Comparison of ENCODE assay signal across 13 cellular contexts in genomic region chr12:96416033-96416790, GRCh38. TPM values are rescaled to one million over a fixed set of nuclear protein-coding genes. Genes with fewer than 3 reads are reported as not detected.
DNase-seq lines count a peak whose midpoint lies in the region; ATAC-seq and TF ChIP-seq lines count a peak whose summit lies in the region.
"Had no signal": no experiment of that assay in that cellular context is flagged by ENCODE, and none has a peak within 500 bp of the region (broad histone marks: within the 10 kb centered on the region; RNA-seq: fewer than 3 reads in every experiment).

No MANE protein-coding gene starts in this region.

- H3K27me3 ChIP-seq in stomach = no peaks in the 10 kb centered on the region
- H3K27me3 ChIP-seq: SJSA1, testis had no signal

- TF ChIP-seq CTCF in foreskin fibroblast (IDR thresholded peaks at IDR 0.05; ENCODE audit: low read depth, low read length) (no peak), stomach (IDR thresholded peaks at IDR 0.05) (no peak)

- peak; percentile 62 for ATAC-seq in stimulated activated naive CD8-positive, alpha-beta T cell treated with anti-CD3 and anti-CD28 coated beads, Interleukin-15, Interleukin-2, amounts not matched to agents 100 U/mL and 50 U/mL, for 24 hours
- no peak for ATAC-seq in stimulated activated naive CD8-positive, alpha-beta T cell treated with anti-CD3 and anti-CD28 coated beads, Interleukin-15, amount 100 ng/mL, for 72 hours
- no peak for ATAC-seq in HG02798 (IDR thresholded peaks at IDR 0.05; ENCODE audit: poor library complexity, unreplicated experiment)
- ATAC-seq: activated CD4-positive, CD25-positive, alpha-beta regulatory T cell treated with anti-CD3 and anti-CD28 coated beads, Interleukin-2, amount 50 U/mL, for 24 hours had no signal

- TF ChIP-seq EP300 in stomach (IDR thresholded peaks at IDR 0.05) = no peak

- no peak overlapping the region for H3K4me3 Mint-ChIP-seq in stimulated activated naive CD8-positive, alpha-beta T cell treated with anti-CD3 and anti-CD28 coated beads, Interleukin-15, amount 100 ng/mL, for 72 hours
- H3K4me3 Mint-ChIP-seq: neural crest cell had no signal

- H3K4me3 ChIP-seq in foreskin fibroblast (ENCODE audit: low read depth in 1 of 2, low read length in 2 of 2) = no peak overlapping the region
- no peak overlapping the region for H3K4me3 ChIP-seq in stomach
- H3K4me3 ChIP-seq: SJSA1, testis had no signal

- peaks cover 0 to 9% (median 2%) of the 10 kb centered on the region in 4 donors for H3K4me1 ChIP-seq in stomach
- H3K4me1 ChIP-seq: SJSA1, testis had no signal

- no peaks in the 10 kb centered on the region for H3K9me3 ChIP-seq in stomach
- H3K9me3 ChIP-seq: SJSA1, testis had no signal

- peaks cover 6% of the 10 kb centered on the region for H3K4me1 Mint-ChIP-seq in stimulated activated naive CD8-positive, alpha-beta T cell treated with anti-CD3 and anti-CD28 coated beads, Interleukin-15, amount 100 ng/mL, for 72 hours
- H3K4me1 Mint-ChIP-seq: neural crest cell had no signal

- no peak for DNase-seq in stimulated activated naive CD8-positive, alpha-beta T cell treated with anti-CD3 and anti-CD28 coated beads, Interleukin-15, Interleukin-2, amounts not matched to agents 100 U/mL and 50 U/mL, for 24 hours
- DNase-seq in stimulated activated naive CD8-positive, alpha-beta T cell treated with anti-CD3 and anti-CD28 coated beads, Interleukin-15, amount 100 ng/mL, for 72 hours = no peak
- DNase-seq in RPMI7951 (ENCODE audit: low read depth) = peak; percentile 85
- peak; percentile 93 to 95 for DNase-seq in foreskin fibroblast
- DNase-seq in dermis blood vessel endothelial cell = no peak
- DNase-seq in stomach = no peak
- DNase-seq in COLO829 (ENCODE audit: low spot score) = no peak
- DNase-seq: activated naive CD4-positive, alpha-beta T cell; testis had no signal

- no peaks in the 10 kb centered on the region for H3K36me3 ChIP-seq in stomach
- H3K36me3 ChIP-seq: SJSA1 had no signal

- no peaks in the 10 kb centered on the region for H3K9me3 Mint-ChIP-seq in stimulated activated naive CD8-positive, alpha-beta T cell treated with anti-CD3 and anti-CD28 coated beads, Interleukin-15, amount 100 ng/mL, for 72 hours
- H3K9me3 Mint-ChIP-seq: neural crest cell had no signal

- WGBS in stomach, 5 donors = 34 to 56% (median 48%) methylated on average over 7 of the region's 7 CpGs

- no peak overlapping the region for H3K27ac ChIP-seq in stomach
- H3K27ac ChIP-seq: SJSA1, testis had no signal

- intact Hi-C loops in stomach (cut with DNase I; ENCODE audit: low total_unique reads) = no loop called here

- H3K27ac Mint-ChIP-seq in stimulated activated naive CD8-positive, alpha-beta T cell treated with anti-CD3 and anti-CD28 coated beads, Interleukin-15, amount 100 ng/mL, for 72 hours = no peak overlapping the region

- no peaks in the 10 kb centered on the region for H3K27me3 Mint-ChIP-seq in stimulated activated naive CD8-positive, alpha-beta T cell treated with anti-CD3 and anti-CD28 coated beads, Interleukin-15, amount 100 ng/mL, for 72 hours

- no peak for TF ChIP-seq POLR2A in stomach (IDR thresholded peaks at IDR 0.05)

RNA-seq across cellular contexts. Expression of gene CDK17, which starts 16.0 kb away (rescaled TPM):
- total RNA-seq in RPMI7951 (2014; rRNA removed; shearing (Covaris generic)) = 26.0 and 26.2 TPM in 2 replicates
- total RNA-seq in dermis blood vessel endothelial cell (182 and 232 TPM in 2 replicates), stomach (100 to 1,000 TPM in 2 of 5 donors, 10 to 100 TPM in 3; 33.3 to 137 (median 92.7) TPM)
- polyA plus RNA-seq in stomach = 1 to 10 TPM; 5.4 to 7.9 (median 7.8) TPM

Comparison
In these comparisons a context has a peak if more than half of its experiments do, and no peak if none do; other contexts are left out.
1. DNase-seq: peak in RPMI7951 (single experiment) and foreskin fibroblast (2 of 2); none in stimulated activated naive CD8-positive, alpha-beta T cell treated with anti-CD3 and anti-CD28 coated beads, Interleukin-15, Interleukin-2, amounts not matched to agents 100 U/mL and 50 U/mL, for 24 hours (single experiment), stimulated activated naive CD8-positive, alpha-beta T cell treated with anti-CD3 and anti-CD28 coated beads, Interleukin-15, amount 100 ng/mL, for 72 hours (0 of 2), dermis blood vessel endothelial cell (single experiment), stomach (single experiment) and COLO829 (single experiment).